Comparison of ENCODE assay signal across 26 cellular contexts in the genomic region with DNA sequence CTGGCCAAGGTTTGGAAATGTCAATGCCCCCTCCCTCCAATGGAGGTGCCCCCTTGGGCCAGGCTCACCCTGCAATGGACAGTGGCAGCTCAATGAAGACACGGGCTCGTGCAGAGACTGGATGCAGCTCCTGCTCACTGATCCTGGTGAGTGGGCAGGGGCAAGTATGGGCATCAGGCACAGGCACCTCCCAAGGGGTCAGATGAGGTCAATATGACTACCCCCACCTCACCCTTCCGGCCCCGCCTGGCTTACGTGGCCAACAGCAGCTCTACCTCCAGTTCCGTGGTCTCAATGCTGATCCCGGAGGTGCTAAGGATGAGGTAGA.
"Had no signal": no experiment of that assay in that cellular context is flagged by ENCODE, and none has a peak within 500 bp of the region (broad histone marks: within the 10 kb centered on the region; RNA-seq: fewer than 3 reads in every experiment).

No MANE protein-coding gene starts in this region.

- H3K27me3 Mint-ChIP-seq: stimulated activated memory B cell treated with anti-CD40 and anti-IgM and Interleukin-4, amounts not matched to agents 10 μg/mL and 1 μg/mL and 100 μg/mL, for 72 hours; type B pancreatic cell had no signal

- H3K36me3 Mint-ChIP-seq: memory B cell; mesothelial cell of epicardium; naive B cell; natural killer cell treated with Interleukin-12 subunit alpha and Interleukin-12 subunit beta and Interleukin-15 and Interleukin-18, amount 100 ng/mL, for 72 hours; stimulated activated memory B cell treated with anti-CD40 and anti-IgM and Interleukin-4, amounts not matched to agents 10 μg/mL and 1 μg/mL and 100 μg/mL, for 72 hours had no signal

- H3K9me3 ChIP-seq: colonic mucosa, gastrocnemius medialis, mucosa of descending colon, psoas muscle, right lobe of liver, testis, tibial artery had no signal

- ATAC-seq: esophagus mucosa; gastrocnemius medialis; left lobe of liver; mucosa of descending colon; natural killer cell treated with Interleukin-12 subunit alpha and Interleukin-12 subunit beta and Interleukin-15 and Interleukin-18, amount 100 ng/mL, for 72 hours; right lobe of liver; stimulated activated memory B cell treated with anti-CD40 and anti-IgM and Interleukin-4, amounts not matched to agents 10 μg/mL and 1 μg/mL and 100 μg/mL, for 72 hours; stimulated activated naive CD8-positive, alpha-beta T cell treated with anti-CD3 and anti-CD28 coated beads, Interleukin-15, Interleukin-2, amounts not matched to agents 100 U/mL and 50 U/mL, for 24 hours had no signal

- H3K4me3 ChIP-seq: colonic mucosa, gastrocnemius medialis, lung, mucosa of descending colon, neural progenitor cell, psoas muscle, right lobe of liver, testis, tibial artery had no signal

- H3K4me1 Mint-ChIP-seq: endodermal cell; mesothelial cell of epicardium; neural progenitor cell; stimulated activated memory B cell treated with anti-CD40 and anti-IgM and Interleukin-4, amounts not matched to agents 10 μg/mL and 1 μg/mL and 100 μg/mL, for 72 hours had no signal

- H3K27ac Mint-ChIP-seq: dendritic cell treated with granulocyte-macrophage colony-stimulating factor and Interleukin-4, amounts not matched to agents 40 ng/mL and 50 ng/mL, for 4 days; endodermal cell; memory B cell; mesothelial cell of epicardium; natural killer cell treated with Interleukin-12 subunit alpha and Interleukin-12 subunit beta and Interleukin-15 and Interleukin-18, amount 100 ng/mL, for 72 hours; neural progenitor cell; stimulated activated memory B cell treated with anti-CD40 and anti-IgM and Interleukin-4, amounts not matched to agents 10 μg/mL and 1 μg/mL and 100 μg/mL, for 72 hours; type B pancreatic cell had no signal

- H3K9me3 Mint-ChIP-seq: dendritic cell treated with granulocyte-macrophage colony-stimulating factor and Interleukin-4, amounts not matched to agents 40 ng/mL and 50 ng/mL, for 4 days; endodermal cell; memory B cell; mesothelial cell of epicardium; naive B cell; natural killer cell treated with Interleukin-12 subunit alpha and Interleukin-12 subunit beta and Interleukin-15 and Interleukin-18, amount 100 ng/mL, for 72 hours; neural progenitor cell; stimulated activated memory B cell treated with anti-CD40 and anti-IgM and Interleukin-4, amounts not matched to agents 10 μg/mL and 1 μg/mL and 100 μg/mL, for 72 hours; type B pancreatic cell had no signal

- H3K27me3 ChIP-seq: colonic mucosa, gastrocnemius medialis, neural progenitor cell, right lobe of liver, testis, tibial artery had no signal

- H3K36me3 ChIP-seq: colonic mucosa, neural progenitor cell, right lobe of liver had no signal

- DNase-seq: colonic mucosa; effector CD8-positive, alpha-beta T cell; endodermal cell; foreskin fibroblast; kidney; naive B cell; psoas muscle; stimulated activated CD4-positive, alpha-beta T cell treated with anti-CD3 and anti-CD28 coated beads, Interleukin-2, amount 100 ng/mL, for 24 hours; stimulated activated CD4-positive, alpha-beta T cell treated with anti-CD3 and anti-CD28 coated beads, Interleukin-4, amount 100 ng/mL, for 24 hours; stimulated activated naive CD8-positive, alpha-beta T cell treated with anti-CD3 and anti-CD28 coated beads, Interleukin-15, Interleukin-2, amounts not matched to agents 100 U/mL and 50 U/mL, for 24 hours; substantia nigra; testis had no signal

- H3K4me3 Mint-ChIP-seq: dendritic cell treated with granulocyte-macrophage colony-stimulating factor and Interleukin-4, amounts not matched to agents 40 ng/mL and 50 ng/mL, for 4 days; endodermal cell; memory B cell; mesothelial cell of epicardium; natural killer cell treated with Interleukin-12 subunit alpha and Interleukin-12 subunit beta and Interleukin-15 and Interleukin-18, amount 100 ng/mL, for 72 hours; neural progenitor cell; stimulated activated memory B cell treated with anti-CD40 and anti-IgM and Interleukin-4, amounts not matched to agents 10 μg/mL and 1 μg/mL and 100 μg/mL, for 72 hours; type B pancreatic cell had no signal
